22 cellular contexts compared by ENCODE assay signal in the genomic region with DNA sequence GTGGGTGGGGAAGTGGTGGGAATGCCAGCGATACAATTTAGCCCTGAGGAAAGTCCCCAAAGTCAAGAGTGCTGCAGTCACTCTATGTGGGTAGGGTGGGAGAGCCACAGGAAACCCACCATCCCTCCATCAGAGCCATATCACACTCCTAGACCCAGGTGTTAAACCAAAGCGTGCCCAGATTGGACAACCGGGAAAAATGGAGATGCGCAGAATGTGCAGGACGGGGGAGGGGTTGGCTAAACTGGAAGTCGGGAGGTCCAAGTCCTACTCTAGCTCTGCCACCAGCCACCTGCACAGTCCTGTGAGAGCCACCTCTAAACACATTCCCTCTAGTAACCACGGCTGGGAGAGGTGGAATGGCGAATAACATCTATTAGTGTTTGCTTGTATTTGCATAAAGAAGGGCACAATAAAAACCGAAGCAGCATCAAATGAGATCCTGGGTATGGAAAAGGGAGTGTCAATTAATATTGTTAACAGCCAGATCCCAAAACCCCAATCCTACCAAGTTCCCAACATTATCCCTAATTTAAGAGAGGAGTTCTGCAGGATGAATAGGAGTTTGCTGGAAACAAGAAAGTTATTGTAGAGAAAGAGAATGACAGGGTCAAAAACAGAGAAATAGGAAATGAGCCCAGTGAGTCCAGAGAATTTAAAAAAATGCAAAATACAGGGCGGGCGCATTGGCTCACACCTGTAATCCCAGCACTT. TPM values are rescaled to one million over a fixed set of nuclear protein-coding genes. Genes with fewer than 3 reads are reported as not detected.
DNase-seq lines count a peak whose midpoint lies in the region; ATAC-seq and TF ChIP-seq lines count a peak whose summit lies in the region.
"Had no signal": no experiment of that assay in that cellular context is flagged by ENCODE, and none has a peak within 500 bp of the region (broad histone marks: within the 10 kb centered on the region; RNA-seq: fewer than 3 reads in every experiment).

No MANE protein-coding gene starts in this region.

- H3K4me3 ChIP-seq in BLaER1 treated with 17β-estradiol and CSF1 and Interleukin-3, amounts not matched to agents 10 nM and 100 nM = no peak overlapping the region
- H3K4me3 ChIP-seq in right lobe of liver (no peak overlapping the region), thoracic aorta (no peak overlapping the region)
- H3K4me3 ChIP-seq: Peyer's patch had no signal

- H3K27me3 ChIP-seq in BLaER1 treated with 17β-estradiol and CSF1 and Interleukin-3, amounts not matched to agents 10 nM and 100 nM = no peaks in the 10 kb centered on the region
- H3K27me3 ChIP-seq in right lobe of liver (no peaks in the 10 kb centered on the region), thoracic aorta (replicated peaks; ENCODE audit: insufficient read depth) (no peaks in the 10 kb centered on the region)
- H3K27me3 ChIP-seq: Peyer's patch had no signal

- no peaks in the 10 kb centered on the region for H3K36me3 ChIP-seq in BLaER1 treated with 17β-estradiol and CSF1 and Interleukin-3, amounts not matched to agents 10 nM and 100 nM
- H3K36me3 ChIP-seq in right lobe of liver (no peaks in the 10 kb centered on the region), thoracic aorta (no peaks in the 10 kb centered on the region)
- H3K36me3 ChIP-seq: Peyer's patch had no signal

- H3K4me1 ChIP-seq in BLaER1 treated with 17β-estradiol and CSF1 and Interleukin-3, amounts not matched to agents 10 nM and 100 nM = peaks cover 48 to 77% (median 72%) of the 10 kb centered on the region in 10 experiments
- peaks cover 0 to 57% (median 21%) of the 10 kb centered on the region in 4 donors for H3K4me1 ChIP-seq in right lobe of liver
- peaks cover 41 to 69% of the 10 kb centered on the region in 2 donors for H3K4me1 ChIP-seq in thoracic aorta (ENCODE audit: control insufficient read depth in 1 of 2, low read depth in 2 of 2)

- H3K4me1 Mint-ChIP-seq in naive thymus-derived CD8-positive, alpha-beta T cell = peaks cover 23 to 27% (median 24%) of the 10 kb centered on the region in 4 donors
- H3K4me1 Mint-ChIP-seq: B cell had no signal

- H3K9me3 ChIP-seq in BLaER1 treated with 17β-estradiol and CSF1 and Interleukin-3, amounts not matched to agents 10 nM and 100 nM (replicated peaks in 1 of 11) = peaks cover 0 to 11% (median 8%) of the 10 kb centered on the region in 11 experiments; a peak in 17 of 22 replicates
- H3K9me3 ChIP-seq in right lobe of liver = no peaks in the 10 kb centered on the region
- no peaks in the 10 kb centered on the region for H3K9me3 ChIP-seq in thoracic aorta
- H3K9me3 ChIP-seq: Peyer's patch had no signal

- peak; percentile 55 for DNase-seq in NCI-H526 treated with DMSO at 0.1 percent for 48 hours (lab: John Stamatoyannopoulos, UW)
- no peak for DNase-seq in right lobe of liver
- no peak for DNase-seq in thoracic aorta (ENCODE audit: low spot score)
- no peak for DNase-seq in NCI-H187 treated with DMSO at 0.1 percent for 48 hours (lab: John Stamatoyannopoulos, UW)
- no peak for DNase-seq in naive thymus-derived CD8-positive, alpha-beta T cell
- DNase-seq: CD4-positive, alpha-beta T cell; COR-L47; DMS 273 treated with DMSO at 0.1 percent for 48 hours; DMS79 treated with DMSO at 0.1 percent for 48 hours; H7; HFFc6; NCI-H1105; NCI-H2081; NCI-H2171; NCI-H345; NCI-H524; Peyer's patch had no signal

- H3K4me2 ChIP-seq in BLaER1 treated with 17β-estradiol and CSF1 and Interleukin-3, amounts not matched to agents 10 nM and 100 nM = peak overlapping the region; percentile 7 to 58 (median 43); a peak in 16 of 22 replicates
- H3K4me2 ChIP-seq: KMS-11 had no signal

- 55% methylated on average over 6 of the region's 11 CpGs for WGBS in right lobe of liver (ENCODE audit: insufficient coverage, low coverage, low lambda C conversion rate, missing lambda C conversion rate)

- TF ChIP-seq POLR2A in right lobe of liver (IDR thresholded peaks at IDR 0.05) = no peak

- H3K36me3 Mint-ChIP-seq in naive thymus-derived CD8-positive, alpha-beta T cell = no peaks in the 10 kb centered on the region

- H3K9ac ChIP-seq in BLaER1 treated with 17β-estradiol and CSF1 and Interleukin-3, amounts not matched to agents 10 nM and 100 nM = no peak overlapping the region
- H3K9ac ChIP-seq: KMS-11 had no signal

- POLR2A ChIA-PET in naive thymus-derived CD8-positive, alpha-beta T cell (lab: Charles Lee) = no interaction called here

- intact Hi-C loops in right lobe of liver (cut with DNase I) = no loop called here

- no peak for ATAC-seq in right lobe of liver
- ATAC-seq in thoracic aorta (ENCODE audit: insufficient number of reproducible peaks, low FRiP score, low read depth) = no peak
- no peak for ATAC-seq in GM21447 (IDR thresholded peaks at IDR 0.05; ENCODE audit: unreplicated experiment)
- ATAC-seq in naive thymus-derived CD8-positive, alpha-beta T cell = no peak

- H3K4me3 Mint-ChIP-seq in naive thymus-derived CD8-positive, alpha-beta T cell = no peak overlapping the region
- H3K4me3 Mint-ChIP-seq: B cell; CD4-positive, alpha-beta T cell; HFFc6 had no signal

- H3K27me3 Mint-ChIP-seq in naive thymus-derived CD8-positive, alpha-beta T cell = peaks cover 0 to 18% (median 3%) of the 10 kb centered on the region in 5 donors

- TF ChIP-seq CTCF in right lobe of liver (IDR thresholded peaks at IDR 0.05) (no peak), thoracic aorta (IDR thresholded peaks at IDR 0.05) (no peak)

- no peaks in the 10 kb centered on the region for H4K20me1 ChIP-seq in BLaER1 treated with 17β-estradiol and CSF1 and Interleukin-3, amounts not matched to agents 10 nM and 100 nM

- H3K27ac ChIP-seq in BLaER1 treated with 17β-estradiol and CSF1 and Interleukin-3, amounts not matched to agents 10 nM and 100 nM = peak overlapping the region in 3 of 11 experiments; percentile 6 to 28 (median 21); a peak in 2 of 22 replicates
- H3K27ac ChIP-seq in right lobe of liver (peak overlapping the region in 2 of 3 donors; percentile 56 to 95), thoracic aorta (peak overlapping the region; percentile 69 to 87)
- H3K27ac ChIP-seq: KMS-11 had no signal

- H3K27ac Mint-ChIP-seq in naive thymus-derived CD8-positive, alpha-beta T cell = no peak overlapping the region
- H3K27ac Mint-ChIP-seq: B cell; CD4-positive, alpha-beta T cell; HFFc6 had no signal

- H3K9me3 Mint-ChIP-seq in naive thymus-derived CD8-positive, alpha-beta T cell = no peaks in the 10 kb centered on the region
- H3K9me3 Mint-ChIP-seq: CD4-positive, alpha-beta T cell; HFFc6 had no signal

RNA-seq across cellular contexts. Expression of gene CD9, which starts 13.9 kb away (rescaled TPM):
- 10 to 100 TPM; 17.2 to 65.7 (median 34.2) TPM for total RNA-seq in right lobe of liver
- 100 to 1,000 TPM; 249 to 300 TPM for total RNA-seq in thoracic aorta
- 10 to 100 TPM in 1 of 2 experiments, 1 to 10 TPM in 1; 7.9 to 11.7 TPM for total RNA-seq in naive thymus-derived CD8-positive, alpha-beta T cell
- polyA plus RNA-seq in naive thymus-derived CD8-positive, alpha-beta T cell = 10 to 100 TPM; 23.4 to 43.4 (median 41.7) TPM
- total RNA-seq: OCI-LY7 had no signal
